In the genomic region with DNA sequence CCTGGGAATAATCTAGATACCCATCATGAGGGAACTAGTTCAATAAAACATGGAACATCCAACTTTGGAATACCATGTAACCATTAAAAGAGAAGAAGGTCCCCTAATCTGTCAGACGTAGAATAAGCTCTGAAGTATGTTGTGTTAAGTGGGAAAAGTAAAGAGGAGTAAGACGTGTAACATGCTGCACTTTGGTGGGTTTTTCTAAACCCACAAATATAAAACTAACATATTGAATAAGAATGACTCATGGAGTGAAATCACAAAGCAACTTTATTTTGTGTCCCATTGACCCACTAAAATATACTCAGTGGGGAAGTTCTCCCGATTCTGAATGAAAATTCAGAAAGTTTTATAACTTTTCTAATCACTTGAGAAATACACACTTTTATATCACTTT, we compare ENCODE assay signal across 26 cellular contexts.
DNase-seq lines count a peak whose midpoint lies in the region; ATAC-seq and TF ChIP-seq lines count a peak whose summit lies in the region.
"Had no signal": no experiment of that assay in that cellular context is flagged by ENCODE, and none has a peak within 500 bp of the region (broad histone marks: within the 10 kb centered on the region; RNA-seq: fewer than 3 reads in every experiment).

No MANE protein-coding gene starts in this region.

- DNase-seq in activated T-cell treated with anti-CD3 and anti-CD28 coated beads, Interleukin-2, amount 50 U/mL, for 24 hours = no peak
- DNase-seq in activated T-cell treated with anti-CD3 and anti-CD28 coated beads for 4 hours (no peak), SKM-1 (lab: John Stamatoyannopoulos, UW; ENCODE audit: unreplicated experiment) (no peak), NCI-H2081 treated with DMSO at 0.1 percent for 48 hours (lab: John Stamatoyannopoulos, UW) (no peak)
- DNase-seq in stimulated activated CD4-positive, alpha-beta T cell treated with anti-CD3 and anti-CD28 coated beads, Interleukin-2, amount 100 ng/mL, for 48 hours = no peak
- DNase-seq: 8988T; activated CD4-positive, alpha-beta T cell treated with anti-CD3 and anti-CD28 coated beads, Interleukin-2, amount 10 ng/mL, durations not matched to agents 7 days and 5 days; activated naive CD4-positive, alpha-beta T cell treated with anti-CD3 and anti-CD28 coated beads for 36 hours; COR-L47; DMS79 treated with DMSO at 0.1 percent for 48 hours; effector CD4-positive, alpha-beta T cell; erythroblast; foreskin melanocyte; GOT3; NCI-H1694; NCI-H82; OCI-M1; SJCRH30; stimulated activated CD4-positive, alpha-beta T cell treated with anti-CD3 and anti-CD28 coated beads, Interleukin-4, amount 100 ng/mL, for 24 hours; upper lobe of right lung had no signal

- no peaks in the 10 kb centered on the region for H3K9me3 ChIP-seq in Loucy (ENCODE audit: insufficient read depth, low read depth, low read length)
- H3K9me3 ChIP-seq: ascending aorta, SJCRH30, upper lobe of right lung had no signal

- H3K36me3 Mint-ChIP-seq in activated T-cell treated with anti-CD3 and anti-CD28 coated beads, Interleukin-2, amount 50 U/mL, for 24 hours (ENCODE audit: low read depth) = no peaks in the 10 kb centered on the region
- no peaks in the 10 kb centered on the region for H3K36me3 Mint-ChIP-seq in stimulated activated naive CD8-positive, alpha-beta T cell treated with anti-CD3 and anti-CD28 coated beads, Interleukin-15, Interleukin-2, amounts not matched to agents 100 ng/mL and 50 ng/mL, for 24 hours (ENCODE audit: low read depth)

- H3K27ac Mint-ChIP-seq in activated T-cell treated with anti-CD3 and anti-CD28 coated beads, Interleukin-2, amount 50 U/mL, for 24 hours = peak overlapping the region; percentile 65
- no peak overlapping the region for H3K27ac Mint-ChIP-seq in stimulated activated naive CD8-positive, alpha-beta T cell treated with anti-CD3 and anti-CD28 coated beads, Interleukin-15, Interleukin-2, amounts not matched to agents 100 ng/mL and 50 ng/mL, for 24 hours
- H3K27ac Mint-ChIP-seq: activated CD4-positive, alpha-beta T cell treated with anti-CD3 and anti-CD28 coated beads, Interleukin-2, amount 10 ng/mL, durations not matched to agents 7 days and 5 days; activated naive CD4-positive, alpha-beta T cell treated with anti-CD3 and anti-CD28 coated beads for 36 hours; B cell had no signal

- no peaks in the 10 kb centered on the region for H3F3A ChIP-seq in Loucy (ENCODE audit: low read depth)

- H2AFZ ChIP-seq in Loucy (ENCODE audit: low read length) = 0 out of 2 replicates have a peak overlapping the region, but pooled peaks have one; percentile 11

- no peaks in the 10 kb centered on the region for H3K79me2 ChIP-seq in Loucy (ENCODE audit: insufficient read depth, low read length)

- no peak for TF ChIP-seq CTCF in Loucy (conservative IDR thresholded peaks at IDR 0.05; ENCODE audit: low read length)

- H3K27me3 Mint-ChIP-seq in activated T-cell treated with anti-CD3 and anti-CD28 coated beads, Interleukin-2, amount 50 U/mL, for 24 hours = no peaks in the 10 kb centered on the region
- no peaks in the 10 kb centered on the region for H3K27me3 Mint-ChIP-seq in stimulated activated naive CD8-positive, alpha-beta T cell treated with anti-CD3 and anti-CD28 coated beads, Interleukin-15, Interleukin-2, amounts not matched to agents 100 ng/mL and 50 ng/mL, for 24 hours
- H3K27me3 Mint-ChIP-seq: activated CD4-positive, alpha-beta T cell treated with anti-CD3 and anti-CD28 coated beads, Interleukin-2, amount 10 ng/mL, durations not matched to agents 7 days and 5 days; B cell had no signal

- H3K4me1 Mint-ChIP-seq in activated T-cell treated with anti-CD3 and anti-CD28 coated beads, Interleukin-2, amount 50 U/mL, for 24 hours (ENCODE audit: low read depth) = peaks cover 12% of the 10 kb centered on the region
- H3K4me1 Mint-ChIP-seq in stimulated activated naive CD8-positive, alpha-beta T cell treated with anti-CD3 and anti-CD28 coated beads, Interleukin-15, Interleukin-2, amounts not matched to agents 100 ng/mL and 50 ng/mL, for 24 hours (ENCODE audit: low read depth) = peaks cover 13% of the 10 kb centered on the region
- H3K4me1 Mint-ChIP-seq: activated CD4-positive, alpha-beta T cell treated with anti-CD3 and anti-CD28 coated beads, Interleukin-2, amount 10 ng/mL, durations not matched to agents 7 days and 5 days had no signal

- no peaks in the 10 kb centered on the region for H3K27me3 ChIP-seq in Loucy (ENCODE audit: insufficient read depth, low read length, poor library complexity, severe bottlenecking)
- H3K27me3 ChIP-seq: ascending aorta, SJCRH30, upper lobe of right lung had no signal

- no peak overlapping the region for H3K4me3 ChIP-seq in Loucy (ENCODE audit: low read length, poor library complexity, severe bottlenecking)
- H3K4me3 ChIP-seq: ascending aorta, K562, SJCRH30, upper lobe of right lung had no signal

- H3K4me3 Mint-ChIP-seq in activated T-cell treated with anti-CD3 and anti-CD28 coated beads, Interleukin-2, amount 50 U/mL, for 24 hours = no peak overlapping the region
- peak overlapping the region; percentile 9 for H3K4me3 Mint-ChIP-seq in stimulated activated naive CD8-positive, alpha-beta T cell treated with anti-CD3 and anti-CD28 coated beads, Interleukin-15, Interleukin-2, amounts not matched to agents 100 ng/mL and 50 ng/mL, for 24 hours
- H3K4me3 Mint-ChIP-seq: activated CD4-positive, alpha-beta T cell treated with anti-CD3 and anti-CD28 coated beads, Interleukin-2, amount 10 ng/mL, durations not matched to agents 7 days and 5 days; activated naive CD4-positive, alpha-beta T cell treated with anti-CD3 and anti-CD28 coated beads for 36 hours; B cell had no signal

- no peaks in the 10 kb centered on the region for H3K9me2 ChIP-seq in Loucy (replicated peaks; ENCODE audit: low read depth, low read length)

- H3K4me1 ChIP-seq in Loucy (ENCODE audit: insufficient read depth, low read length, poor library complexity, severe bottlenecking) = no peaks in the 10 kb centered on the region
- H3K4me1 ChIP-seq: ascending aorta, SJCRH30, upper lobe of right lung had no signal

- no peaks in the 10 kb centered on the region for H4K20me1 ChIP-seq in Loucy (ENCODE audit: insufficient read depth, low read length, poor library complexity, severe bottlenecking)

- H3K9ac ChIP-seq in Loucy (ENCODE audit: low read depth, low read length, poor library complexity, severe bottlenecking) = no peak overlapping the region

- peak; percentile 7 for ATAC-seq in HG02763 (IDR thresholded peaks at IDR 0.05; ENCODE audit: unreplicated experiment)
- ATAC-seq: K562, upper lobe of right lung had no signal

- H3K36me3 ChIP-seq in Loucy (ENCODE audit: insufficient read depth, low read length) = no peaks in the 10 kb centered on the region
- H3K36me3 ChIP-seq: ascending aorta, SJCRH30, upper lobe of right lung had no signal

- no peaks in the 10 kb centered on the region for H3K9me3 Mint-ChIP-seq in activated T-cell treated with anti-CD3 and anti-CD28 coated beads, Interleukin-2, amount 50 U/mL, for 24 hours
- peaks cover 6% of the 10 kb centered on the region for H3K9me3 Mint-ChIP-seq in stimulated activated naive CD8-positive, alpha-beta T cell treated with anti-CD3 and anti-CD28 coated beads, Interleukin-15, Interleukin-2, amounts not matched to agents 100 ng/mL and 50 ng/mL, for 24 hours
- H3K9me3 Mint-ChIP-seq: activated CD4-positive, alpha-beta T cell treated with anti-CD3 and anti-CD28 coated beads, Interleukin-2, amount 10 ng/mL, durations not matched to agents 7 days and 5 days; activated naive CD4-positive, alpha-beta T cell treated with anti-CD3 and anti-CD28 coated beads for 36 hours had no signal

- H3K4me2 ChIP-seq in Loucy (ENCODE audit: low read depth, low read length, poor library complexity, severe bottlenecking) = no peak overlapping the region
